8 cellular contexts compared by ENCODE assay signal in the genomic region with DNA sequence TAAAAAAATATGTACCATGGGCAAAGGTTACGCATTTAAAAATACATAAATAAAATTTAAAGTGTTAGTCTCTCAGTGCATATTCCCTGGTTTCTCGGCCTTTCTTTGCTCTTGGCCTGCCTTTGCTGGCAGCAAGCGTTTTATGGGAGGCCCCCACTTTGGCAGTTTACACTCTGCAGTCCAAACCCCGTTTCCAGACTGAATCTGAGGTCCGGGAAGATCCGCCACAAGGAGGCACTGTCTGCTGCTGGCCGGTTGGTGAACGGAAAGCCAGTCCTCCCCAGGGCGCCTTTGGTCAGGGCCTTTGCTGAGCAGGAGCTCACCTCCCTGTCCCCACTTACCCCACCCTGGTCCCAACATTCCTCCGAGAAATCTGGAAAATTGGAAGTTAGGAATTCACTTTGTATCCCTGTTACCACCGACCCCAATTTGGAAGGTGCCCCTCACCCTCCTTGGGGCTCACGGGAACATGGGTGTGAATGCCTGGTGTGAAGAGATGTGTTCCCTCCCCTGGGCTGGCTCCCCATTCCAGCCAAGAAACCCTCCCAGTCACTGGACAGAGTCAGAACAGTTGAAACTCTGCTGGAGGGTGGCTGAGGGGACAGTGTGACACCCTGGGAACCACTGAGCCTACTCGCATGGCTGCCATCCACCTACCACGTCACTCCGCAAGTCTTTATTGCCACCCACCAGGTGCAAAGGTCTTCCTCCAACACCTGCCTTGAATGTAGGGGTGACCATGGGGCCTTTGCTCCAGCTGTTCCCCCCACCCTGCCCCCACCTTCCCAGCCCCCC. TPM values are rescaled to one million over a fixed set of nuclear protein-coding genes. Genes with fewer than 3 reads are reported as not detected.
A peak's percentile ranks its signal among the peaks of the same experiment; 100 is the strongest.
DNase-seq lines count a peak whose midpoint lies in the region; ATAC-seq and TF ChIP-seq lines count a peak whose summit lies in the region.

No MANE protein-coding gene starts in this region.

- no peak overlapping the region for H3K4me3 Mint-ChIP-seq in Calu3 (ENCODE audit: low read depth, unreplicated experiment)
- no peak overlapping the region for H3K4me3 Mint-ChIP-seq in WTC11
- H3K4me3 Mint-ChIP-seq in memory B cell, result no peak overlapping the region

- ATAC-seq in WTC11 (peak; percentile 91), memory B cell (ENCODE audit: low read depth) (peak; percentile 80), GM19035 (IDR thresholded peaks at IDR 0.05; ENCODE audit: unreplicated experiment) (no peak), HG02973 (IDR thresholded peaks at IDR 0.05; ENCODE audit: unreplicated experiment) (no peak)

- H3K4me1 Mint-ChIP-seq in Calu3 (ENCODE audit: low read depth, unreplicated experiment) (no peaks in the 10 kb centered on the region), WTC11 (no peaks in the 10 kb centered on the region), memory B cell (peaks cover 8% of the 10 kb centered on the region)

- WGBS in testis, 2 donors, result 52 to 55% methylated on average over 15 of the region's 15 CpGs

- no peak for TF ChIP-seq POLR2A in testis (IDR thresholded peaks at IDR 0.05)

- no peak overlapping the region for H3K4me3 ChIP-seq in testis

- H3K27ac Mint-ChIP-seq in Calu3 (ENCODE audit: unreplicated experiment), result no peak overlapping the region
- H3K27ac Mint-ChIP-seq in WTC11, result no peak overlapping the region
- peak overlapping the region; percentile 70 for H3K27ac Mint-ChIP-seq in memory B cell

- TF ChIP-seq EP300 in Ishikawa (IDR thresholded peaks at IDR 0.05; ENCODE audit: borderline replicate concordance), result no peak

- no peak overlapping the region for H3K27ac ChIP-seq in testis

- TF ChIP-seq CTCF in Calu3 (IDR thresholded peaks at IDR 0.05; ENCODE audit: unreplicated experiment) (peak; percentile 74), WTC11 (IDR thresholded peaks at IDR 0.05) (peak; percentile 40), testis (IDR thresholded peaks at IDR 0.05) (peak; percentile 31 to 64 (median 54))

- no TSS peak for BruUV-seq in Calu3 (replicated peaks; lab: Mats Ljungman, UMichigan)

- no peaks in the 10 kb centered on the region for H3K27me3 ChIP-seq in testis

- CTCF ChIA-PET in Calu3 (lab: Charles Lee) (interaction anchor here (0.6 to 0.9 kb wide), 7 partner anchors 9 to 863 kb away, joined by 3 to 6 read pairs (median 3); partner anchors contain the start of genes BATF2, CDC42BPG and SF1), WTC11 (lab: Charles Lee) (interaction anchor here (0.5 to 1.7 kb wide), 30 partner anchors 9 to 382 kb away, joined by 3 to 18 read pairs (median 4); partner anchors contain the start of genes ARL2, CDC42BPG, FAU and MAP4K2)

- no peaks in the 10 kb centered on the region for H3K36me3 ChIP-seq in testis (ENCODE audit: low read depth, missing control alignments)

- H3K27me3 Mint-ChIP-seq in Calu3 (ENCODE audit: unreplicated experiment) (no peaks in the 10 kb centered on the region), WTC11 (ENCODE audit: low read depth) (no peaks in the 10 kb centered on the region), memory B cell (no peaks in the 10 kb centered on the region)

- no peaks in the 10 kb centered on the region for H3K4me1 ChIP-seq in testis

- peak; percentile 76 for TF ChIP-seq RAD21 in Ishikawa (IDR thresholded peaks at IDR 0.05; ENCODE audit: low read depth)

- H3K9me3 Mint-ChIP-seq in Calu3 (ENCODE audit: low read depth, unreplicated experiment), result no peaks in the 10 kb centered on the region
- H3K9me3 Mint-ChIP-seq in WTC11, result no peaks in the 10 kb centered on the region
- H3K9me3 Mint-ChIP-seq in memory B cell, result no peaks in the 10 kb centered on the region

- H3K36me3 Mint-ChIP-seq in Calu3 (ENCODE audit: insufficient read depth, unreplicated experiment) (no peaks in the 10 kb centered on the region), WTC11 (no peaks in the 10 kb centered on the region; the same call in 1 of the 2 replicates), memory B cell (peaks cover 6% of the 10 kb centered on the region)

- POLR2A ChIA-PET in WTC11 (lab: Charles Lee), result interaction anchor here (1.5 kb wide), 1 partner anchor 9 kb away, joined by 3 read pairs; no protein-coding TSS in a partner anchor

- DNase-seq in Calu3, result peak; percentile 78
- DNase-seq in WTC11 (ENCODE audit: low spot score), result peak; percentile 85
- peak; percentile 50 for DNase-seq in ecto neural progenitor cell (ENCODE audit: low spot score)
- DNase-seq in memory B cell (ENCODE audit: low spot score in 2 of 2), result peak; percentile 62 to 71
- peak; percentile 77 for DNase-seq in testis

- intact Hi-C loops in Calu3 (cut with micrococcal nuclease; ENCODE audit: unreplicated experiment), result loop anchor here (5.0 kb wide), 1 partner anchor 330 kb away; the partner anchor contains the start of gene ZNHIT2
- intact Hi-C loops in testis (cut with DNase I; ENCODE audit: low total_unique reads), result no loop called here

- no peaks in the 10 kb centered on the region for H3K9me3 ChIP-seq in testis

TF ChIP-seq in Ishikawa, 13 proteins besides CTCF, POLR2A, EP300 and RAD21:
- TF ChIP-seq TAF1 (IDR thresholded peaks at IDR 0.05; ENCODE audit: low read depth) (no peak), NFIC (IDR thresholded peaks at IDR 0.05) (no peak), CEBPB (IDR thresholded peaks at IDR 0.05) (no peak), EGR1 (IDR thresholded peaks at IDR 0.05) (no peak), YY1 (IDR thresholded peaks at IDR 0.05; ENCODE audit: low read depth) (no peak), ZBTB7A (IDR thresholded peaks at IDR 0.05; ENCODE audit: low read depth) (no peak), FOXM1 (IDR thresholded peaks at IDR 0.05; ENCODE audit: borderline replicate concordance, low read depth) (no peak), TCF12 (IDR thresholded peaks at IDR 0.05; ENCODE audit: low read depth) (no peak)
- TF ChIP-seq, protein P1, sequence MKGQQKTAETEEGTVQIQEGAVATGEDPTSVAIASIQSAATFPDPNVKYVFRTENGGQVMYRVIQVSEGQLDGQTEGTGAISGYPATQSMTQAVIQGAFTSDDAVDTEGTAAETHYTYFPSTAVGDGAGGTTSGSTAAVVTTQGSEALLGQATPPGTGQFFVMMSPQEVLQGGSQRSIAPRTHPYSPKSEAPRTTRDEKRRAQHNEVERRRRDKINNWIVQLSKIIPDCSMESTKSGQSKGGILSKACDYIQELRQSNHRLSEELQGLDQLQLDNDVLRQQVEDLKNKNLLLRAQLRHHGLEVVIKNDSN (IDR thresholded peaks at IDR 0.05), result no peak

TF ChIP-seq in WTC11, 78 proteins besides CTCF, POLR2A, EP300 and RAD21 (continues in another document):
- TF ChIP-seq, protein P2, sequence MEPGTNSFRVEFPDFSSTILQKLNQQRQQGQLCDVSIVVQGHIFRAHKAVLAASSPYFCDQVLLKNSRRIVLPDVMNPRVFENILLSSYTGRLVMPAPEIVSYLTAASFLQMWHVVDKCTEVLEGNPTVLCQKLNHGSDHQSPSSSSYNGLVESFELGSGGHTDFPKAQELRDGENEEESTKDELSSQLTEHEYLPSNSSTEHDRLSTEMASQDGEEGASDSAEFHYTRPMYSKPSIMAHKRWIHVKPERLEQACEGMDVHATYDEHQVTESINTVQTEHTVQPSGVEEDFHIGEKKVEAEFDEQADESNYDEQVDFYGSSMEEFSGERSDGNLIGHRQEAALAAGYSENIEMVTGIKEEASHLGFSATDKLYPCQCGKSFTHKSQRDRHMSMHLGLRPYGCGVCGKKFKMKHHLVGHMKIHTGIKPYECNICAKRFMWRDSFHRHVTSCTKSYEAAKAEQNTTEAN (CRISPR knock-in tag; IDR thresholded peaks at IDR 0.05), result no peak
- TF ChIP-seq E2F4 (CRISPR knock-in tag; IDR thresholded peaks at IDR 0.05; ENCODE audit: borderline replicate concordance, low read depth), result no peak
- TF ChIP-seq, protein P3, sequence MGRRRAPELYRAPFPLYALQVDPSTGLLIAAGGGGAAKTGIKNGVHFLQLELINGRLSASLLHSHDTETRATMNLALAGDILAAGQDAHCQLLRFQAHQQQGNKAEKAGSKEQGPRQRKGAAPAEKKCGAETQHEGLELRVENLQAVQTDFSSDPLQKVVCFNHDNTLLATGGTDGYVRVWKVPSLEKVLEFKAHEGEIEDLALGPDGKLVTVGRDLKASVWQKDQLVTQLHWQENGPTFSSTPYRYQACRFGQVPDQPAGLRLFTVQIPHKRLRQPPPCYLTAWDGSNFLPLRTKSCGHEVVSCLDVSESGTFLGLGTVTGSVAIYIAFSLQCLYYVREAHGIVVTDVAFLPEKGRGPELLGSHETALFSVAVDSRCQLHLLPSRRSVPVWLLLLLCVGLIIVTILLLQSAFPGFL (CRISPR knock-in tag; IDR thresholded peaks at IDR 0.05; ENCODE audit: borderline replicate concordance), result no peak

RNA-seq across cellular contexts. Expression of gene SF1, which starts 9.4 kb away (rescaled TPM):
- 312 and 319 TPM in 2 replicates for total RNA-seq in Calu3 (2022)
- total RNA-seq in WTC11 (2021), result 285 to 314 TPM (median 300 TPM) in 3 replicates
- 100 to 1,000 TPM; 431 to 499 TPM for total RNA-seq in testis
- 455 TPM for polyA plus RNA-seq in testis (ENCODE audit: insufficient read depth, low read depth, low replicate concordance)

RNA-seq across cellular contexts. Expression of gene MAP4K2, which starts 15.3 kb away (rescaled TPM):
- total RNA-seq in Calu3 (2022) (17.0 and 17.4 TPM in 2 replicates), WTC11 (2021) (24.5 to 31.6 TPM (median 28.3 TPM) in 3 replicates), testis (10 to 100 TPM; 27.7 to 29.8 TPM)
- polyA plus RNA-seq in testis (ENCODE audit: insufficient read depth, low read depth, low replicate concordance), result 14.9 TPM

RNA-seq across cellular contexts. Expression of gene MEN1, which starts 22.6 kb away (rescaled TPM):
- total RNA-seq in Calu3 (2022) (39.8 and 41.0 TPM in 2 replicates), WTC11 (2021) (47.1 to 53.3 TPM (median 51.2 TPM) in 3 replicates), testis (10 to 100 TPM; 36.7 to 40.8 TPM)
- polyA plus RNA-seq in testis (ENCODE audit: insufficient read depth, low read depth, low replicate concordance), result 29.7 TPM

RNA-seq across cellular contexts. Expression of gene PYGM, which starts 27.9 kb away (rescaled TPM):
- total RNA-seq in Calu3 (2022), result 1.4 and 1.8 TPM in 2 replicates
- 6.6 to 8.7 TPM (median 8.2 TPM) in 3 replicates for total RNA-seq in WTC11 (2021)
- 10 to 100 TPM; 12.1 to 14.4 TPM for total RNA-seq in testis
- 14.2 TPM for polyA plus RNA-seq in testis (ENCODE audit: insufficient read depth, low read depth, low replicate concordance)

RNA-seq across cellular contexts. Expression of gene RASGRP2, which starts 43.8 kb away (rescaled TPM):
- total RNA-seq in Calu3 (2022) (not detected in 2 replicates), WTC11 (2021) (31.9 to 41.5 TPM (median 40.3 TPM) in 3 replicates), testis (10 to 100 TPM; 24.0 to 26.3 TPM)
- 14.4 TPM for polyA plus RNA-seq in testis (ENCODE audit: insufficient read depth, low read depth, low replicate concordance)

Comparison
In these comparisons a context has a peak if more than half of its experiments do, and no peak if none do; other contexts are left out.
1. ATAC-seq: peak in WTC11 (single experiment) and memory B cell (single experiment); none in GM19035 (single experiment) and HG02973 (single experiment).
2. Peak in every context shown above with its lines, with median percentiles within 50 percentile points of each other: DNase-seq and CTCF ChIP-seq.